7 cellular contexts compared by ENCODE assay signal in the genomic region with DNA sequence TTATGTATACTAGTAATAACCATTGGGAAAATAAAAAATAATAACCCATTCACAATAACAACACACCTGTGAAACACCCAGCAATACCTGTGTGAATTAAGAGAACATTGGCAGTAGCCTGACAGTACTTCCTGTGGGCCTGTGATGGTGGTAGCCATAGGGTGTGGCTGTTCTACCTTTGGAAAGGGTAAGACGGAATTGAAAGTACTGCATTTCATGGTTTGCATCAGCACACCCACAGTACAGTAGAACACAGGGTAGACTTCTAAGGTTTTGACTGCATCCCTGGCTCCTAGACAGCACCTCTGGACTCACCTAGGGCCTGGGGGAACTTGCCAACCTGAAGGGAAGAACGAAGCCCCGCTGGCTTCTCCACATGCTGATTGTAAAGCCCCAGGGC.
"Had no signal": no experiment of that assay in that cellular context is flagged by ENCODE, and none has a peak within 500 bp of the region (broad histone marks: within the 10 kb centered on the region; RNA-seq: fewer than 3 reads in every experiment).

No MANE protein-coding gene starts in this region.

- H3K4me2 ChIP-seq: GM23338 had no signal

- H3K9me3 Mint-ChIP-seq: GM23338 had no signal

- H3K36me3 Mint-ChIP-seq: IgD-negative memory B cell had no signal

- H3K4me3 ChIP-seq: GM23338 had no signal

- H3K4me3 Mint-ChIP-seq: GM23338, H9, IgD-negative memory B cell had no signal

- H3K4me1 Mint-ChIP-seq: GM23338, H9, IgD-negative memory B cell had no signal

- DNase-seq: H9, HCEC 1CT, KBM-7 had no signal

- FAIRE-seq: H1, HTR-8/SVneo had no signal

- H3K27me3 Mint-ChIP-seq: IgD-negative memory B cell had no signal

- H2AFZ ChIP-seq: GM23338 had no signal

- ATAC-seq: GM23338 had no signal

- H3K27ac Mint-ChIP-seq: GM23338, H9, IgD-negative memory B cell had no signal
